ENCODE assay signal across 25 cellular contexts in genomic region chr12:92382383-92382878, GRCh38.
DNase-seq lines count a peak whose midpoint lies in the region; ATAC-seq, FAIRE-seq and TF ChIP-seq lines count a peak whose summit lies in the region.
"Had no signal": no experiment of that assay in that cellular context is flagged by ENCODE, and none has a peak within 500 bp of the region (broad histone marks: within the 10 kb centered on the region; RNA-seq: fewer than 3 reads in every experiment).

No MANE protein-coding gene starts in this region.

- no peak for DNase-seq in activated CD4-positive, alpha-beta T cell treated with anti-CD3 and anti-CD28 coated beads for 36 hours
- DNase-seq in activated CD4-positive, alpha-beta T cell treated with anti-CD3 and anti-CD28 coated beads, Interleukin-2, amount 50 U/mL, for 4 hours, result no peak
- DNase-seq in left cardiac atrium (no peak), cardiac septum (ENCODE audit: low spot score) (no peak), A549 (ENCODE audit: low read depth in 1 of 2, low spot score in 1 of 2) (no peak), HPDE6-E6E7 (ENCODE audit: extremely low spot score) (no peak)
- no peak for DNase-seq in naive thymus-derived CD4-positive, alpha-beta T cell
- DNase-seq: ACHN; AML-193; BE2C; Calu3; CD4-positive, alpha-beta T cell; CD8-positive, alpha-beta memory T cell; DMS53; DMS79 treated with DMSO at 0.1 percent for 48 hours; GF-D8; H9 had no signal

- H3K4me3 Mint-ChIP-seq in activated CD4-positive, alpha-beta T cell treated with anti-CD3 and anti-CD28 coated beads for 36 hours, result no peak overlapping the region
- peak overlapping the region in 2 of 10 donors; percentile 30 for H3K4me3 Mint-ChIP-seq in naive thymus-derived CD4-positive, alpha-beta T cell
- H3K4me3 Mint-ChIP-seq: CD14-positive monocyte; CD4-positive, alpha-beta T cell; CD8-positive, alpha-beta memory T cell; GM23338; H9 had no signal

- WGBS in A549 (ENCODE audit: missing lambda C conversion rate), result 91% methylated on average over 3 of the region's 3 CpGs

- H3K4me2 ChIP-seq in A549, result no peak overlapping the region
- H3K4me2 ChIP-seq: BLaER1 treated with 17β-estradiol and CSF1 and Interleukin-3, amounts not matched to agents 10 nM and 100 nM; GM23338 had no signal

- no peaks in the 10 kb centered on the region for H3K4me1 ChIP-seq in A549
- peaks cover 8 to 45% of the 10 kb centered on the region in 2 donors for H3K4me1 ChIP-seq in naive thymus-derived CD4-positive, alpha-beta T cell (ENCODE audit: control insufficient read depth in 2 of 2, insufficient read depth in 2 of 2, low read length in 2 of 2)

- H3K4me1 Mint-ChIP-seq in activated CD4-positive, alpha-beta T cell treated with anti-CD3 and anti-CD28 coated beads for 36 hours, result peaks cover 38% of the 10 kb centered on the region
- H3K4me1 Mint-ChIP-seq in naive thymus-derived CD4-positive, alpha-beta T cell, result peaks cover 27 to 90% (median 79%) of the 10 kb centered on the region in 7 donors
- H3K4me1 Mint-ChIP-seq: GM23338 had no signal

- CTCF ChIA-PET in activated CD4-positive, alpha-beta T cell treated with anti-CD3 and anti-CD28 coated beads for 36 hours (lab: Charles Lee), result interaction anchor here (1.0 to 1.8 kb wide), 2 partner anchors 8 to 21 kb away, joined by 3 to 4 read pairs; no protein-coding TSS in a partner anchor
- CTCF ChIA-PET in A549 (lab: Yijun Ruan, JAX), result no interaction called here
- CTCF ChIA-PET in naive thymus-derived CD4-positive, alpha-beta T cell (lab: Charles Lee), result no interaction called here

- POLR2A ChIA-PET in activated CD4-positive, alpha-beta T cell treated with anti-CD3 and anti-CD28 coated beads for 36 hours (lab: Charles Lee), result interaction anchor here (1.1 kb wide), 1 partner anchor 8 kb away, joined by 5 read pairs; no protein-coding TSS in a partner anchor
- POLR2A ChIA-PET in A549 (lab: Yijun Ruan, JAX), result no interaction called here
- POLR2A ChIA-PET in naive thymus-derived CD4-positive, alpha-beta T cell (lab: Charles Lee), result interaction anchor here (0.5 to 1.7 kb wide), 2 partner anchors 16 to 307 kb away, joined by 3 to 6 read pairs; no protein-coding TSS in a partner anchor

- no peaks in the 10 kb centered on the region for H3K36me3 Mint-ChIP-seq in activated CD4-positive, alpha-beta T cell treated with anti-CD3 and anti-CD28 coated beads for 36 hours (ENCODE audit: low read depth)
- peaks cover 0 to 25% (median 0%) of the 10 kb centered on the region in 5 donors for H3K36me3 Mint-ChIP-seq in naive thymus-derived CD4-positive, alpha-beta T cell
- H3K36me3 Mint-ChIP-seq: CD14-positive monocyte had no signal

- no peak for TF ChIP-seq RAD21 in A549 (conservative IDR thresholded peaks at IDR 0.05 in 1 of 2, IDR thresholded peaks at IDR 0.05 in 1 of 2)

- no peak for TF ChIP-seq POLR2A in A549 (IDR thresholded peaks at IDR 0.05; ENCODE audit: low read length)

- peak overlapping the region; percentile 35 for H3K27ac Mint-ChIP-seq in activated CD4-positive, alpha-beta T cell treated with anti-CD3 and anti-CD28 coated beads for 36 hours
- H3K27ac Mint-ChIP-seq in naive thymus-derived CD4-positive, alpha-beta T cell, result peak overlapping the region in 5 of 9 donors; percentile 15 to 96 (median 37)
- H3K27ac Mint-ChIP-seq: CD14-positive monocyte; CD4-positive, alpha-beta T cell; GM23338; H9 had no signal

- H3K36me3 ChIP-seq in naive thymus-derived CD4-positive, alpha-beta T cell (ENCODE audit: control insufficient read depth in 2 of 3, insufficient read depth in 3 of 3, low read length in 3 of 3), result no peaks in the 10 kb centered on the region
- H3K36me3 ChIP-seq: BE2C; BLaER1 treated with 17β-estradiol and CSF1 and Interleukin-3, amounts not matched to agents 10 nM and 100 nM had no signal

- H3K27ac ChIP-seq in A549, result no peak overlapping the region
- H3K27ac ChIP-seq in naive thymus-derived CD4-positive, alpha-beta T cell (ENCODE audit: low read depth, low read length), result no peak overlapping the region
- H3K27ac ChIP-seq: 22Rv1; BLaER1 treated with 17β-estradiol and CSF1 and Interleukin-3, amounts not matched to agents 10 nM and 100 nM had no signal

- H3K9me3 Mint-ChIP-seq in activated CD4-positive, alpha-beta T cell treated with anti-CD3 and anti-CD28 coated beads for 36 hours (ENCODE audit: low read depth), result no peaks in the 10 kb centered on the region
- H3K9me3 Mint-ChIP-seq in naive thymus-derived CD4-positive, alpha-beta T cell, result peaks cover 0 to 7% (median 0%) of the 10 kb centered on the region in 11 donors
- H3K9me3 Mint-ChIP-seq: CD4-positive, alpha-beta T cell; CD8-positive, alpha-beta memory T cell; GM23338; H9 had no signal

- no peaks in the 10 kb centered on the region for H3K27me3 Mint-ChIP-seq in activated CD4-positive, alpha-beta T cell treated with anti-CD3 and anti-CD28 coated beads for 36 hours
- no peaks in the 10 kb centered on the region for H3K27me3 Mint-ChIP-seq in naive thymus-derived CD4-positive, alpha-beta T cell
- H3K27me3 Mint-ChIP-seq: CD4-positive, alpha-beta T cell had no signal

- peak; percentile 39 for ATAC-seq in activated CD4-positive, alpha-beta T cell treated with anti-CD3 and anti-CD28 coated beads for 36 hours
- ATAC-seq in left cardiac atrium, result peak; percentile 31 to 36
- ATAC-seq in A549, result no peak
- no peak for ATAC-seq in naive thymus-derived CD4-positive, alpha-beta T cell
- ATAC-seq: GM23338, HCT116 had no signal

- FAIRE-seq in A549 (lab: Jason Lieb, UNC), result peak; percentile 13
- FAIRE-seq: A204.1, GM12891, GM18507 had no signal

- TF ChIP-seq CTCF in A549 (IDR thresholded peaks at IDR 0.05), result no peak

- no peak overlapping the region for H3K4me3 ChIP-seq in A549
- H3K4me3 ChIP-seq in naive thymus-derived CD4-positive, alpha-beta T cell (ENCODE audit: low read length), result no peak overlapping the region
- H3K4me3 ChIP-seq: BLaER1 treated with 17β-estradiol and CSF1 and Interleukin-3, amounts not matched to agents 10 nM and 100 nM; GM23338 had no signal

- H3K27me3 ChIP-seq in naive thymus-derived CD4-positive, alpha-beta T cell (ENCODE audit: control insufficient read depth in 2 of 2, insufficient read depth in 2 of 2, low read length in 2 of 2), result no peaks in the 10 kb centered on the region
- H3K27me3 ChIP-seq: BE2C; BLaER1 treated with 17β-estradiol and CSF1 and Interleukin-3, amounts not matched to agents 10 nM and 100 nM had no signal

- no peaks in the 10 kb centered on the region for H3K9me3 ChIP-seq in A549
- no peaks in the 10 kb centered on the region for H3K9me3 ChIP-seq in naive thymus-derived CD4-positive, alpha-beta T cell (ENCODE audit: control insufficient read depth in 2 of 3, low read length in 3 of 3)
- H3K9me3 ChIP-seq: BE2C had no signal

- intact Hi-C loops in activated CD4-positive, alpha-beta T cell treated with anti-CD3 and anti-CD28 coated beads for 36 hours (cut with DNase I, micrococcal nuclease), result no loop called here
- intact Hi-C loops in left cardiac atrium (cut with DNase I) (no loop called here), cardiac septum (cut with DNase I) (no loop called here)
- intact Hi-C loops in naive thymus-derived CD4-positive, alpha-beta T cell (cut with micrococcal nuclease), result loop anchor here in 1 of 2 donors (1.0 kb wide), 1 partner anchor 14 kb away; no protein-coding TSS in a partner anchor

- TF ChIP-seq EP300 in A549 (IDR thresholded peaks at IDR 0.05), result no peak

TF ChIP-seq in A549, 52 proteins besides CTCF, POLR2A, EP300 and RAD21:
- no peak for TF ChIP-seq BCL3 (IDR thresholded peaks at IDR 0.05)
- TF ChIP-seq RCOR1 (IDR thresholded peaks at IDR 0.05; ENCODE audit: low read depth, low read length), result no peak
- TF ChIP-seq ZFP36 (IDR thresholded peaks at IDR 0.05; ENCODE audit: borderline replicate concordance, partially characterized antibody), result no peak
- no peak for TF ChIP-seq HDAC2 (IDR thresholded peaks at IDR 0.05)
- no peak for TF ChIP-seq CHD2 (IDR thresholded peaks at IDR 0.05; ENCODE audit: low read length, partially characterized antibody)
- TF ChIP-seq ZC3H11A (IDR thresholded peaks at IDR 0.05), result no peak
- no peak for TF ChIP-seq NR3C1 (IDR thresholded peaks at IDR 0.05)
- TF ChIP-seq JUN (IDR thresholded peaks at IDR 0.05), result no peak
- TF ChIP-seq CBX2 (IDR thresholded peaks at IDR 0.05; ENCODE audit: borderline replicate concordance, low read depth), result no peak
- TF ChIP-seq PBX3 (IDR thresholded peaks at IDR 0.05), result no peak
- no peak for TF ChIP-seq KDM1A (IDR thresholded peaks at IDR 0.05; ENCODE audit: low read depth)
- TF ChIP-seq HOXB13 (CRISPR knock-in tag; IDR thresholded peaks at IDR 0.05; ENCODE audit: low read depth), result no peak
- no peak for TF ChIP-seq USF2 (IDR thresholded peaks at IDR 0.05)
- TF ChIP-seq BHLHE40 (IDR thresholded peaks at IDR 0.05; ENCODE audit: low read depth, low read length), result no peak
- no peak for TF ChIP-seq FOSB (CRISPR knock-in tag; IDR thresholded peaks at IDR 0.05)
- no peak for TF ChIP-seq MAZ (IDR thresholded peaks at IDR 0.05; ENCODE audit: borderline replicate concordance, low read depth, low read length)
TF ChIP-seq in A549: peak in this region for 0.

Comparison
In these comparisons a context has a peak if more than half of its experiments do, and no peak if none do; other contexts are left out.
1. ATAC-seq: peak in activated CD4-positive, alpha-beta T cell treated with anti-CD3 and anti-CD28 coated beads for 36 hours (single experiment) and left cardiac atrium (2 of 2); none in A549 (0 of 2) and naive thymus-derived CD4-positive, alpha-beta T cell (single experiment).